Comparison of ENCODE assay signal across 2 cellular contexts in the genomic region with DNA sequence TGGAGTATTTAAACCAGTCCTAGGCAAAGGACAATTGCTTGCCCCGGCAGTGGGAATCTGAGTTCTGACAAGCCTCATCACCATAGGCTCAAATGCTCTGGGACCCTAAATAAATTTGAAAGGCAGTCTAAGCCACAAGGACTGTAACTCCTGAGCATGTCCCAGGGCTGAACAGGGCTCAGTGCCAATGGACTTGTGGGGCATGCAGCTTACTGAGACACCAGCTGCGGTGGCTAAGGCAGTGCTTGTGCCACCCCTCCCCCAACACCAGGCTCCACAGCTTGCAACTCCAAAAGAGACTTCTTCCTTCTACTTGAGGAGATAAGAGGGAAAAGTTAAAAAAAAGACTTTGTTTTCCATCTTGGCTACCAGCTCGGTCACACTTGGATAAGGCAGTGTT.
TF ChIP-seq lines count a peak whose summit lies in the region.

No MANE protein-coding gene starts in this region.

TF ChIP-seq in GM23338, 12 proteins besides CTCF, POLR2A, EP300 and RAD21 (continued from another document):
- TF ChIP-seq, protein P1, sequence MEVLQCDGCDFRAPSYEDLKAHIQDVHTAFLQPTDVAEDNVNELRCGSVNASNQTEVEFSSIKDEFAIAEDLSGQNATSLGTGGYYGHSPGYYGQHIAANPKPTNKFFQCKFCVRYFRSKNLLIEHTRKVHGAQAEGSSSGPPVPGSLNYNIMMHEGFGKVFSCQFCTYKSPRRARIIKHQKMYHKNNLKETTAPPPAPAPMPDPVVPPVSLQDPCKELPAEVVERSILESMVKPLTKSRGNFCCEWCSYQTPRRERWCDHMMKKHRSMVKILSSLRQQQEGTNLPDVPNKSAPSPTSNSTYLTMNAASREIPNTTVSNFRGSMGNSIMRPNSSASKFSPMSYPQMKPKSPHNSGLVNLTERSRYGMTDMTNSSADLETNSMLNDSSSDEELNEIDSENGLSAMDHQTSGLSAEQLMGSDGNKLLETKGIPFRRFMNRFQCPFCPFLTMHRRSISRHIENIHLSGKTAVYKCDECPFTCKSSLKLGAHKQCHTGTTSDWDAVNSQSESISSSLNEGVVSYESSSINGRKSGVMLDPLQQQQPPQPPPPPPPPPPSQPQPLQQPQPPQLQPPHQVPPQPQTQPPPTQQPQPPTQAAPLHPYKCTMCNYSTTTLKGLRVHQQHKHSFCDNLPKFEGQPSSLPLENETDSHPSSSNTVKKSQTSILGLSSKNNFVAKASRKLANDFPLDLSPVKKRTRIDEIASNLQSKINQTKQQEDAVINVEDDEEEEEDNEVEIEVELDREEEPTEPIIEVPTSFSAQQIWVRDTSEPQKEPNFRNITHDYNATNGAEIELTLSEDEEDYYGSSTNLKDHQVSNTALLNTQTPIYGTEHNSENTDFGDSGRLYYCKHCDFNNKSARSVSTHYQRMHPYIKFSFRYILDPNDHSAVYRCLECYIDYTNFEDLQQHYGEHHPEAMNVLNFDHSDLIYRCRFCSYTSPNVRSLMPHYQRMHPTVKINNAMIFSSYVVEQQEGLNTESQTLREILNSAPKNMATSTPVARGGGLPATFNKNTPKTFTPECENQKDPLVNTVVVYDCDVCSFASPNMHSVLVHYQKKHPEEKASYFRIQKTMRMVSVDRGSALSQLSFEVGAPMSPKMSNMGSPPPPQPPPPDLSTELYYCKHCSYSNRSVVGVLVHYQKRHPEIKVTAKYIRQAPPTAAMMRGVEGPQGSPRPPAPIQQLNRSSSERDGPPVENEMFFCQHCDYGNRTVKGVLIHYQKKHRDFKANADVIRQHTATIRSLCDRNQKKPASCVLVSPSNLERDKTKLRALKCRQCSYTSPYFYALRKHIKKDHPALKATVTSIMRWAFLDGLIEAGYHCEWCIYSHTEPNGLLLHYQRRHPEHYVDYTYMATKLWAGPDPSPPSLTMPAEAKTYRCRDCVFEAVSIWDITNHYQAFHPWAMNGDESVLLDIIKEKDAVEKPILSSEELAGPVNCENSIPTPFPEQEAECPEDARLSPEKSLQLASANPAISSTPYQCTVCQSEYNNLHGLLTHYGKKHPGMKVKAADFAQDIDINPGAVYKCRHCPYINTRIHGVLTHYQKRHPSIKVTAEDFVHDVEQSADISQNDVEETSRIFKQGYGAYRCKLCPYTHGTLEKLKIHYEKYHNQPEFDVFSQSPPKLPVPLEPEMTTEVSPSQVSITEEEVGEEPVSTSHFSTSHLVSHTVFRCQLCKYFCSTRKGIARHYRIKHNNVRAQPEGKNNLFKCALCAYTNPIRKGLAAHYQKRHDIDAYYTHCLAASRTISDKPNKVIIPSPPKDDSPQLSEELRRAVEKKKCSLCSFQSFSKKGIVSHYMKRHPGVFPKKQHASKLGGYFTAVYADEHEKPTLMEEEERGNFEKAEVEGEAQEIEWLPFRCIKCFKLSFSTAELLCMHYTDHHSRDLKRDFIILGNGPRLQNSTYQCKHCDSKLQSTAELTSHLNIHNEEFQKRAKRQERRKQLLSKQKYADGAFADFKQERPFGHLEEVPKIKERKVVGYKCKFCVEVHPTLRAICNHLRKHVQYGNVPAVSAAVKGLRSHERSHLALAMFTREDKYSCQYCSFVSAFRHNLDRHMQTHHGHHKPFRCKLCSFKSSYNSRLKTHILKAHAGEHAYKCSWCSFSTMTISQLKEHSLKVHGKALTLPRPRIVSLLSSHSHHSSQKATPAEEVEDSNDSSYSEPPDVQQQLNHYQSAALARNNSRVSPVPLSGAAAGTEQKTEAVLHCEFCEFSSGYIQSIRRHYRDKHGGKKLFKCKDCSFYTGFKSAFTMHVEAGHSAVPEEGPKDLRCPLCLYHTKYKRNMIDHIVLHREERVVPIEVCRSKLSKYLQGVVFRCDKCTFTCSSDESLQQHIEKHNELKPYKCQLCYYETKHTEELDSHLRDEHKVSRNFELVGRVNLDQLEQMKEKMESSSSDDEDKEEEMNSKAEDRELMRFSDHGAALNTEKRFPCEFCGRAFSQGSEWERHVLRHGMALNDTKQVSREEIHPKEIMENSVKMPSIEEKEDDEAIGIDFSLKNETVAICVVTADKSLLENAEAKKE (CRISPR knock-in tag; IDR thresholded peaks at IDR 0.05): no peak
- TF ChIP-seq ZNF114 (CRISPR knock-in tag; IDR thresholded peaks at IDR 0.05) (no peak), JUNB (IDR thresholded peaks at IDR 0.05; ENCODE audit: unreplicated experiment) (no peak), ZNF331 (CRISPR knock-in tag; IDR thresholded peaks at IDR 0.05; ENCODE audit: low read depth) (no peak), REST (IDR thresholded peaks at IDR 0.05; ENCODE audit: unreplicated experiment) (no peak)
- TF ChIP-seq, protein P2, sequence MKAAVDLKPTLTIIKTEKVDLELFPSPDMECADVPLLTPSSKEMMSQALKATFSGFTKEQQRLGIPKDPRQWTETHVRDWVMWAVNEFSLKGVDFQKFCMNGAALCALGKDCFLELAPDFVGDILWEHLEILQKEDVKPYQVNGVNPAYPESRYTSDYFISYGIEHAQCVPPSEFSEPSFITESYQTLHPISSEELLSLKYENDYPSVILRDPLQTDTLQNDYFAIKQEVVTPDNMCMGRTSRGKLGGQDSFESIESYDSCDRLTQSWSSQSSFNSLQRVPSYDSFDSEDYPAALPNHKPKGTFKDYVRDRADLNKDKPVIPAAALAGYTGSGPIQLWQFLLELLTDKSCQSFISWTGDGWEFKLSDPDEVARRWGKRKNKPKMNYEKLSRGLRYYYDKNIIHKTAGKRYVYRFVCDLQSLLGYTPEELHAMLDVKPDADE (IDR thresholded peaks at IDR 0.05): no peak

TF ChIP-seq in WTC11, 78 proteins besides CTCF, POLR2A, EP300 and RAD21 (continued from another document):
- TF ChIP-seq, protein P3, sequence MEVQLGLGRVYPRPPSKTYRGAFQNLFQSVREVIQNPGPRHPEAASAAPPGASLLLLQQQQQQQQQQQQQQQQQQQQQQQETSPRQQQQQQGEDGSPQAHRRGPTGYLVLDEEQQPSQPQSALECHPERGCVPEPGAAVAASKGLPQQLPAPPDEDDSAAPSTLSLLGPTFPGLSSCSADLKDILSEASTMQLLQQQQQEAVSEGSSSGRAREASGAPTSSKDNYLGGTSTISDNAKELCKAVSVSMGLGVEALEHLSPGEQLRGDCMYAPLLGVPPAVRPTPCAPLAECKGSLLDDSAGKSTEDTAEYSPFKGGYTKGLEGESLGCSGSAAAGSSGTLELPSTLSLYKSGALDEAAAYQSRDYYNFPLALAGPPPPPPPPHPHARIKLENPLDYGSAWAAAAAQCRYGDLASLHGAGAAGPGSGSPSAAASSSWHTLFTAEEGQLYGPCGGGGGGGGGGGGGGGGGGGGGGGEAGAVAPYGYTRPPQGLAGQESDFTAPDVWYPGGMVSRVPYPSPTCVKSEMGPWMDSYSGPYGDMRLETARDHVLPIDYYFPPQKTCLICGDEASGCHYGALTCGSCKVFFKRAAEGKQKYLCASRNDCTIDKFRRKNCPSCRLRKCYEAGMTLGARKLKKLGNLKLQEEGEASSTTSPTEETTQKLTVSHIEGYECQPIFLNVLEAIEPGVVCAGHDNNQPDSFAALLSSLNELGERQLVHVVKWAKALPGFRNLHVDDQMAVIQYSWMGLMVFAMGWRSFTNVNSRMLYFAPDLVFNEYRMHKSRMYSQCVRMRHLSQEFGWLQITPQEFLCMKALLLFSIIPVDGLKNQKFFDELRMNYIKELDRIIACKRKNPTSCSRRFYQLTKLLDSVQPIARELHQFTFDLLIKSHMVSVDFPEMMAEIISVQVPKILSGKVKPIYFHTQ (CRISPR knock-in tag; IDR thresholded peaks at IDR 0.05): no peak
- TF ChIP-seq OVOL2 (CRISPR knock-in tag; IDR thresholded peaks at IDR 0.05; ENCODE audit: borderline replicate concordance) (no peak), ZNF219 (CRISPR knock-in tag; IDR thresholded peaks at IDR 0.05; ENCODE audit: borderline replicate concordance) (no peak), ZNF532 (CRISPR knock-in tag; IDR thresholded peaks at IDR 0.05; ENCODE audit: borderline replicate concordance) (no peak), ZNF423 (CRISPR knock-in tag; IDR thresholded peaks at IDR 0.05) (no peak), GABPB1 (CRISPR knock-in tag; IDR thresholded peaks at IDR 0.05) (no peak), USF2 (CRISPR knock-in tag; IDR thresholded peaks at IDR 0.05) (no peak), HMGA2 (CRISPR knock-in tag; IDR thresholded peaks at IDR 0.05) (no peak), NR3C1 (CRISPR knock-in tag; conservative IDR thresholded peaks at IDR 0.05; ENCODE audit: low read depth) (no peak), SP1 (CRISPR knock-in tag; conservative IDR thresholded peaks at IDR 0.05) (no peak), FOXP1 (CRISPR knock-in tag; IDR thresholded peaks at IDR 0.05; ENCODE audit: borderline replicate concordance) (no peak), CREM (CRISPR knock-in tag; IDR thresholded peaks at IDR 0.05) (no peak)
- TF ChIP-seq, protein P4, sequence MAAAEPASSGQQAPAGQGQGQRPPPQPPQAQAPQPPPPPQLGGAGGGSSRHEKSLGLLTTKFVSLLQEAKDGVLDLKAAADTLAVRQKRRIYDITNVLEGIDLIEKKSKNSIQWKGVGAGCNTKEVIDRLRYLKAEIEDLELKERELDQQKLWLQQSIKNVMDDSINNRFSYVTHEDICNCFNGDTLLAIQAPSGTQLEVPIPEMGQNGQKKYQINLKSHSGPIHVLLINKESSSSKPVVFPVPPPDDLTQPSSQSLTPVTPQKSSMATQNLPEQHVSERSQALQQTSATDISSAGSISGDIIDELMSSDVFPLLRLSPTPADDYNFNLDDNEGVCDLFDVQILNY (CRISPR knock-in tag; IDR thresholded peaks at IDR 0.05): no peak
- TF ChIP-seq, protein P5, sequence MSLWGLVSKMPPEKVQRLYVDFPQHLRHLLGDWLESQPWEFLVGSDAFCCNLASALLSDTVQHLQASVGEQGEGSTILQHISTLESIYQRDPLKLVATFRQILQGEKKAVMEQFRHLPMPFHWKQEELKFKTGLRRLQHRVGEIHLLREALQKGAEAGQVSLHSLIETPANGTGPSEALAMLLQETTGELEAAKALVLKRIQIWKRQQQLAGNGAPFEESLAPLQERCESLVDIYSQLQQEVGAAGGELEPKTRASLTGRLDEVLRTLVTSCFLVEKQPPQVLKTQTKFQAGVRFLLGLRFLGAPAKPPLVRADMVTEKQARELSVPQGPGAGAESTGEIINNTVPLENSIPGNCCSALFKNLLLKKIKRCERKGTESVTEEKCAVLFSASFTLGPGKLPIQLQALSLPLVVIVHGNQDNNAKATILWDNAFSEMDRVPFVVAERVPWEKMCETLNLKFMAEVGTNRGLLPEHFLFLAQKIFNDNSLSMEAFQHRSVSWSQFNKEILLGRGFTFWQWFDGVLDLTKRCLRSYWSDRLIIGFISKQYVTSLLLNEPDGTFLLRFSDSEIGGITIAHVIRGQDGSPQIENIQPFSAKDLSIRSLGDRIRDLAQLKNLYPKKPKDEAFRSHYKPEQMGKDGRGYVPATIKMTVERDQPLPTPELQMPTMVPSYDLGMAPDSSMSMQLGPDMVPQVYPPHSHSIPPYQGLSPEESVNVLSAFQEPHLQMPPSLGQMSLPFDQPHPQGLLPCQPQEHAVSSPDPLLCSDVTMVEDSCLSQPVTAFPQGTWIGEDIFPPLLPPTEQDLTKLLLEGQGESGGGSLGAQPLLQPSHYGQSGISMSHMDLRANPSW (CRISPR knock-in tag; conservative IDR thresholded peaks at IDR 0.05; ENCODE audit: low read depth): no peak
